1 cellular context compared by ENCODE assay signal in genomic region chr20:36360429-36360828, GRCh38.
A peak's percentile ranks its signal among the peaks of the same experiment; 100 is the strongest.
TF ChIP-seq lines count a peak whose summit lies in the region.

No MANE protein-coding gene starts in this region.

TF ChIP-seq in HEK293, 187 proteins besides CTCF, POLR2A, EP300 and RAD21:
- TF ChIP-seq EGR2 (tag by site-specific recombination; IDR thresholded peaks at IDR 0.05; ENCODE audit: low read depth) (peak; percentile 67; the same call in 1 of the 2 replicates), ZFHX2 (tag by site-specific recombination; conservative IDR thresholded peaks at IDR 0.05) (peak; percentile 63), ZIC2 (tag by site-specific recombination; IDR thresholded peaks at IDR 0.05) (no peak), KLF10 (tag by site-specific recombination; IDR thresholded peaks at IDR 0.05) (no peak), ZNF558 (tag by site-specific recombination; IDR thresholded peaks at IDR 0.05) (no peak)
